ENCODE assay signal across 4 cellular contexts in genomic region chr1:30338765-30339164, GRCh38.
A peak's percentile ranks its signal among the peaks of the same experiment; 100 is the strongest.
TF ChIP-seq lines count a peak whose summit lies in the region.

No MANE protein-coding gene starts in this region.

TF ChIP-seq in GM12891, 5 proteins besides CTCF, POLR2A, EP300 and RAD21 (continued from another document):
- TF ChIP-seq PAX5 (IDR thresholded peaks at IDR 0.05; ENCODE audit: insufficient read depth, low read length, severe bottlenecking) = no peak
- no peak for TF ChIP-seq TAF1 (IDR thresholded peaks at IDR 0.05; ENCODE audit: low read depth, low read length)
- TF ChIP-seq SPI1 (IDR thresholded peaks at IDR 0.05; ENCODE audit: low read depth, low read length) = no peak

TF ChIP-seq in HEK293T, 16 proteins besides CTCF, POLR2A, EP300 and RAD21 (continued from another document):
- TF ChIP-seq CTBP1 (IDR thresholded peaks at IDR 0.05; ENCODE audit: borderline replicate concordance) = peak; percentile 65; the same call in 1 of the 2 replicates
- no peak for TF ChIP-seq ZNF384 (IDR thresholded peaks at IDR 0.05)
- TF ChIP-seq FOXM1 (IDR thresholded peaks at IDR 0.05; ENCODE audit: borderline replicate concordance) = no peak

TF ChIP-seq in GM12878, 131 proteins besides CTCF, POLR2A, EP300 and RAD21 (continued from another document):
- TF ChIP-seq IRF5 (IDR thresholded peaks at IDR 0.05; ENCODE audit: borderline replicate concordance) = 0 out of 2 replicates have a peak, but pooled peaks have one; percentile 27

TF ChIP-seq in H1, 55 proteins besides CTCF, POLR2A, EP300 and RAD21 (continued from another document):
- TF ChIP-seq NANOG (IDR thresholded peaks at IDR 0.05; ENCODE audit: insufficient read depth, low read depth, low read length, poor library complexity, severe bottlenecking) = no peak
